1 cellular context compared by ENCODE assay signal in the genomic region with DNA sequence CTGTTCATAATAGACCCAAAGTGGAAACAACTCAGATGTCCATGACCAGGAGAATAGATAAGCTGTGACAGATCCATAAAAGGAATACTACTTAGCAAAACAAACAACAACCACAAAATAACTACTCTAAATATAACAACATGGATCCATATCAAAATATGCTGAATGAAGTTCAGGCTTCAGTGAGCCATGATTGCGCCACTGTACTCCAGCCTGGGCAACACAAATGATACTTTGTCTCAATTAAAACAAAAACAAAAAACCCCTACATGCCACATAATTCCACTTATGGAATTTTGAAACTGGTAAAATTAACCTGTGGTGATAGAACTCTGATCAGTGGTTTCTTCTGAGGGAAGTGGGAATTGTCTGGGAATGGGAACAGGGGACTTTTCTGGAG.
A peak's percentile ranks its signal among the peaks of the same experiment; 100 is the strongest.
TF ChIP-seq lines count a peak whose summit lies in the region.

No MANE protein-coding gene starts in this region.

TF ChIP-seq in K562, 482 proteins besides CTCF, POLR2A, EP300 and RAD21 (continued from another document):
- TF ChIP-seq CEBPG (CRISPR knock-in tag; IDR thresholded peaks at IDR 0.05), result no peak
- peak in 1 of 2 experiments; percentile 35; a peak in 1 of 4 replicates for TF ChIP-seq CEBPG (tag; conservative IDR thresholded peaks at IDR 0.05 in 1 of 2, IDR thresholded peaks at IDR 0.05 in 1 of 2)
- TF ChIP-seq, protein P1, sequence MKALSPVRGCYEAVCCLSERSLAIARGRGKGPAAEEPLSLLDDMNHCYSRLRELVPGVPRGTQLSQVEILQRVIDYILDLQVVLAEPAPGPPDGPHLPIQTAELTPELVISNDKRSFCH (CRISPR knock-in tag; IDR thresholded peaks at IDR 0.05), result no peak
- TF ChIP-seq, protein P1 (tag; IDR thresholded peaks at IDR 0.05), result no peak
- TF ChIP-seq ZNF644 (tag; IDR thresholded peaks at IDR 0.05; ENCODE audit: low read depth), result 0 out of 2 replicates have a peak, but pooled peaks have one; percentile 7
